ENCODE assay signal across 10 cellular contexts in the genomic region with DNA sequence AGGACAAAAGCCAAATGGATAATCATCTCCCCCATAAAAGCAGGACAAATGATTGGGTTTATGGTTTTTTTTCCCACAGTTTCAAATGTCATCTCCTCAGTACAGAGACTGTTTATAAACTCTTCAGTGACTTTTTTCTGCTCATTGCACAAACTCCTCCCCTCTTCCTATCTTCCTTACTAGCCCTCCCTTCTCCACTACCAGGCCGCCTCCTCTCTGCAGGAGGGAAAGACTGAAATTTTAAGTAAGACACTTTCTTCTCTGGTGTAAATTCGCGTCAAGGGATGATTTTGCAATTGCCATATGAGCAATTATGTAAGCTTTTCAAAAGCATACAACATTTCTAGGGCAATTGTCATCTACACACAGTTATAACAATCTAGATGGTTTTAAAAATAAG. TPM values are rescaled to one million over a fixed set of nuclear protein-coding genes. Genes with fewer than 3 reads are reported as not detected.
A peak's percentile ranks its signal among the peaks of the same experiment; 100 is the strongest.
DNase-seq lines count a peak whose midpoint lies in the region; ATAC-seq, FAIRE-seq and TF ChIP-seq lines count a peak whose summit lies in the region.
"Had no signal": no experiment of that assay in that cellular context is flagged by ENCODE, and none has a peak within 500 bp of the region (broad histone marks: within the 10 kb centered on the region; RNA-seq: fewer than 3 reads in every experiment).

No MANE protein-coding gene starts in this region.

- no peaks in the 10 kb centered on the region for H3K27me3 ChIP-seq in esophagus muscularis mucosa
- no peaks in the 10 kb centered on the region for H3K27me3 ChIP-seq in small intestine (ENCODE audit: control insufficient read depth in 2 of 2, insufficient read depth in 2 of 2, low read length in 2 of 2)
- H3K27me3 ChIP-seq: adrenal gland, tibial nerve had no signal

- TF ChIP-seq POLR2A in esophagus muscularis mucosa (IDR thresholded peaks at IDR 0.05; ENCODE audit: low read depth) = no peak

- H3K4me3 ChIP-seq in esophagus muscularis mucosa (no peak overlapping the region), small intestine (ENCODE audit: low read depth in 1 of 2, low read length in 2 of 2) (no peak overlapping the region)
- H3K4me3 ChIP-seq: adrenal gland, tibial nerve had no signal

- H3K4me1 ChIP-seq in esophagus muscularis mucosa (peaks cover 0 to 18% (median 7%) of the 10 kb centered on the region in 4 donors), small intestine (ENCODE audit: control insufficient read depth in 2 of 2, insufficient read depth in 1 of 2, low read depth in 1 of 2, low read length in 1 of 2) (peaks cover 0 to 8% of the 10 kb centered on the region in 2 donors)

- H3K27ac ChIP-seq in caudate nucleus (ENCODE audit: low read depth, low read length) (peak overlapping the region; percentile 49), esophagus muscularis mucosa (replicated peaks in 1 of 4) (no peak overlapping the region), small intestine (ENCODE audit: low read depth in 1 of 2, low read length in 1 of 2) (no peak overlapping the region)
- H3K27ac ChIP-seq: adrenal gland had no signal

- 81% methylated on average over 3 of the region's 3 CpGs for WGBS in esophagus muscularis mucosa
- 71 to 95% (median 88%) methylated on average over 3 of the region's 3 CpGs for WGBS in small intestine, 3 donors

- H3K9me3 ChIP-seq in esophagus muscularis mucosa (no peaks in the 10 kb centered on the region), small intestine (ENCODE audit: control insufficient read depth, low read depth) (no peaks in the 10 kb centered on the region)
- H3K9me3 ChIP-seq: adrenal gland, tibial nerve had no signal

- peak; percentile 90 for ATAC-seq in omental fat pad (ENCODE audit: low FRiP score)

- DNase-seq in EL (peak; percentile 51), NCI-H2107 treated with DMSO at 0.1 percent for 48 hours (lab: John Stamatoyannopoulos, UW; ENCODE audit: unreplicated experiment) (peak; percentile 56), caudate nucleus (lab: John Stamatoyannopoulos, UW) (peak in 21 of 61 donors; percentile 1 to 77 (median 15)), omental fat pad (ENCODE audit: low spot score) (no peak), esophagus muscularis mucosa (ENCODE audit: extremely low spot score) (no peak), D721Med (ENCODE audit: insufficient read length, low spot score) (no peak), small intestine (no peak)
- no peak for DNase-seq in effector CD4-positive, alpha-beta T cell

- no peak for TF ChIP-seq EP300 in esophagus muscularis mucosa (IDR thresholded peaks at IDR 0.05)

- FAIRE-seq in D721Med (lab: Jason Lieb, UNC) (no peak), small intestine (lab: Jason Lieb, UNC) (no peak)

- H3K36me3 ChIP-seq in esophagus muscularis mucosa = no peaks in the 10 kb centered on the region
- H3K36me3 ChIP-seq in small intestine (ENCODE audit: control insufficient read depth in 2 of 2, insufficient read depth in 2 of 2, low read length in 2 of 2) = no peaks in the 10 kb centered on the region
- H3K36me3 ChIP-seq: adrenal gland, tibial nerve had no signal

- TF ChIP-seq CTCF in omental fat pad (IDR thresholded peaks at IDR 0.05) (no peak), esophagus muscularis mucosa (IDR thresholded peaks at IDR 0.05) (no peak), D721Med (IDR thresholded peaks at IDR 0.05; ENCODE audit: insufficient read depth, missing control alignments) (no peak)

- intact Hi-C loops in esophagus muscularis mucosa (cut with DNase I) = no loop called here

RNA-seq across cellular contexts. Expression of a gene that starts 37.0 kb away (rescaled TPM):
- 100 to 1,000 TPM in 1 of 4 donors, 10 to 100 TPM in 3; 57.8 to 101 (median 75.6) TPM for total RNA-seq in omental fat pad
- 10 to 100 TPM; 40.6 to 66.4 (median 43.1) TPM for total RNA-seq in esophagus muscularis mucosa
- 10 to 100 TPM; 38.8 to 61.1 (median 51.1) TPM for polyA plus RNA-seq in small intestine

Comparison
In these comparisons a context has a peak if more than half of its experiments do, and no peak if none do; other contexts are left out.
1. DNase-seq: peak in EL (single experiment) and NCI-H2107 treated with DMSO at 0.1 percent for 48 hours (single experiment); none in omental fat pad (single experiment), esophagus muscularis mucosa (single experiment), effector CD4-positive, alpha-beta T cell (single experiment), D721Med (single experiment) and small intestine (single experiment).